In the genomic region with DNA sequence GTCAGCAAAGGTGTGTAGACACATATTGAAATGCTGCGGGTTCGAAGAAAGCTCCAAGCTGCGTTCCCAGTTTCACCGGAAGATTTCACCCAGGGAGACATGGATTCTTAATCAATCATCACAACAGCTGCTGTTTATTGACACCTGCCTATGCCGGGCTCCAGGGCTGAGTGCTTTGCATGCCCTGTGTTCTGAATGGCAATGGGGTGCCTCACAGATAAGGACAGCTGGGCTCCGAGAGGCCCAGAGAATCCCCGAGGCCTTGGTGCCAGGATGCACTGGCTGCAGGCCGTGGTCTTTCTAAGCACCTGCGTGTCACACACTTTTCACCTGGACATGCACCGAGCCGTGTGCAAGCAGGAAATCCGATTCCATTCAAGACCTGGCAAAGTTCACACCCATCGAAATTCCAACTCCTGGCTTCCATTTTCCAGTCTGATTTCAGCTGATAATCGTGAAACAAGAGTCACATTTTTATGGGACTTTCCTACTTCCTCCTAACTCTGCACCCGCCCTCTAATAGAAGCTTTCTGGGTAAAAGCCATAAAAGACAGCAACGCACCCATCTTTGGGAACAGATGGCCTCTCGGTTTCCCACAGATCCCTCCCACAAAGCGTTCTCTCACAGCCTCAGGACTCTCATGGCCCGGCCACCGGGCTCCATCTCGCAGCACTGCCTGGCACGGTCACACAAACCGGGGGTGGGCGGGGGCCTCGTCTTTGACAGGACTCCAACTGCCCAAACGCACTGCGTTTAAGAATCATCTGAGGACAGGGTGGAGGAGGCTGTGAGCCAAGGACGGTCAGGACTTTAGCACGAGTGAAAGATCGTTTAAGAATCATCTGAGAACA, we compare ENCODE assay signal across 16 cellular contexts.
"Had no signal": no experiment of that assay in that cellular context is flagged by ENCODE, and none has a peak within 500 bp of the region (broad histone marks: within the 10 kb centered on the region; RNA-seq: fewer than 3 reads in every experiment).

No MANE protein-coding gene starts in this region.

- DNase-seq: activated CD4-positive, alpha-beta T cell treated with anti-CD3 and anti-CD28 coated beads for 48 hours; activated CD8-positive, alpha-beta T cell treated with anti-CD3 and anti-CD28 coated beads, Interleukin-2, amount 10 ng/mL, durations not matched to agents 7 days and 5 days; activated naive CD4-positive, alpha-beta T cell; erythroblast; kidney; left ventricle myocardium superior; nephron progenitor cell; occipital lobe; sigmoid colon; stimulated activated CD4-positive, alpha-beta T cell treated with anti-CD3 and anti-CD28 coated beads, Interleukin-12 subunit alpha, Interleukin-12 subunit beta, amount 100 ng/mL, for 4 hours; stimulated activated CD4-positive, alpha-beta T cell treated with anti-CD3 and anti-CD28 coated beads, Interleukin-2, amount 100 ng/mL, for 24 hours; stimulated activated naive B cell treated with anti-CD40 and anti-IgM and Interleukin-4, amounts not matched to agents 10 μg/mL and 1 μg/mL and 100 μg/mL, for 72 hours; T-helper 2 cell; transverse colon had no signal

- H3K36me3 Mint-ChIP-seq: stimulated activated naive B cell treated with anti-CD40 and anti-IgM and Interleukin-4, amounts not matched to agents 10 μg/mL and 1 μg/mL and 100 μg/mL, for 72 hours had no signal

- H3K4me3 Mint-ChIP-seq: activated CD8-positive, alpha-beta T cell treated with anti-CD3 and anti-CD28 coated beads, Interleukin-2, amount 10 ng/mL, durations not matched to agents 7 days and 5 days; nephron progenitor cell; stimulated activated naive B cell treated with anti-CD40 and anti-IgM and Interleukin-4, amounts not matched to agents 10 μg/mL and 1 μg/mL and 100 μg/mL, for 72 hours; WTC11 had no signal

- H3K27me3 Mint-ChIP-seq: stimulated activated naive B cell treated with anti-CD40 and anti-IgM and Interleukin-4, amounts not matched to agents 10 μg/mL and 1 μg/mL and 100 μg/mL, for 72 hours had no signal

- ATAC-seq: activated CD8-positive, alpha-beta T cell treated with anti-CD3 and anti-CD28 coated beads, Interleukin-2, amount 10 ng/mL, durations not matched to agents 7 days and 5 days; gastroesophageal sphincter; left ventricle myocardium superior; stimulated activated naive B cell treated with anti-CD40 and anti-IgM and Interleukin-4, amounts not matched to agents 10 μg/mL and 1 μg/mL and 100 μg/mL, for 72 hours; WTC11 had no signal

- H3K4me1 Mint-ChIP-seq: WTC11 had no signal

- H3K9me3 Mint-ChIP-seq: nephron progenitor cell had no signal

- H3K27ac Mint-ChIP-seq: activated CD8-positive, alpha-beta T cell treated with anti-CD3 and anti-CD28 coated beads, Interleukin-2, amount 10 ng/mL, durations not matched to agents 7 days and 5 days; nephron progenitor cell; stimulated activated naive B cell treated with anti-CD40 and anti-IgM and Interleukin-4, amounts not matched to agents 10 μg/mL and 1 μg/mL and 100 μg/mL, for 72 hours had no signal
